17 cellular contexts compared by ENCODE assay signal in the genomic region with DNA sequence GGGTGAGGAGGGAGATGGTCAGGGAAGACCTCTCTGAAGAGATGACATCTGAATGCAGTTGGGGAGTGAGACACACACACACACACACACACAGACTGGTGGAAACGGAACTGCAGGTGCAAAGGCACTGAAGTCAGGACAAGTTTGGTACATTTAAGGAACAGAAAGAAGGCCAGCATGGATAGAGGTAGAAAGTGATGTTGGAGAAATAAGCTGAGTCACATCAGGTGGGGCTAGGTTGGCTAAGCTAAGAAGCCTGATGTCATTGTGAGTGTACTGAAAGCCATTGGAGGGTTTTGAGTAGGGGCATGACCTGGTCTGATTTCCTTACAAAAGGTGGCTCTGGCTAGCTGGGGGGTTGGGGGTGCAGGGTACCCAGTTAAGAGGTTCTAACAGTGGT. TPM values are rescaled to one million over a fixed set of nuclear protein-coding genes. Genes with fewer than 3 reads are reported as not detected.
DNase-seq lines count a peak whose midpoint lies in the region; ATAC-seq, FAIRE-seq and TF ChIP-seq lines count a peak whose summit lies in the region.
"Had no signal": no experiment of that assay in that cellular context is flagged by ENCODE, and none has a peak within 500 bp of the region (broad histone marks: within the 10 kb centered on the region; RNA-seq: fewer than 3 reads in every experiment).

No MANE protein-coding gene starts in this region.

- H3K18ac ChIP-seq in H9 (ENCODE audit: insufficient read length, low read depth, low read length), result peak overlapping the region; percentile 77

- no peak overlapping the region for H3K9ac ChIP-seq in H9 (ENCODE audit: extremely low read depth, insufficient read length, low read length)

- no peaks in the 10 kb centered on the region for H4K20me1 ChIP-seq in H9 (ENCODE audit: control insufficient read depth, insufficient read depth, insufficient read length)

- no peaks in the 10 kb centered on the region for H3K79me1 ChIP-seq in H9 (ENCODE audit: insufficient read depth, low read depth, low read length, poor library complexity, severe bottlenecking)

- WGBS in A549 (ENCODE audit: missing lambda C conversion rate), result 46% methylated on average over 1 of the region's 1 CpG
- whole genome bisulfite sequencing in H9 (ENCODE audit: extremely low coverage, insufficient read length, low lambda C conversion rate), result no CpG with 5 or more reads among the region's 1 CpG

- no peak overlapping the region for H3K23ac ChIP-seq in H9 (ENCODE audit: insufficient read length, low read depth, low read length)

- H4K8ac ChIP-seq in H9 (replicated peaks; ENCODE audit: insufficient read length, low read depth, low read length), result no peak overlapping the region

- CTCF ChIA-PET in A549 (lab: Yijun Ruan, JAX), result interaction anchor here (0.9 to 2.0 kb wide), 3 partner anchors 13 to 49 kb away, joined by 3 to 8 read pairs (median 3); a partner anchor contains a TSS

- no peak overlapping the region for H2AFZ ChIP-seq in H9 (ENCODE audit: low read length)

- H3K4ac ChIP-seq in H9 (ENCODE audit: low read depth, low read length), result no peak overlapping the region

- TF ChIP-seq RAD21 in A549 (conservative IDR thresholded peaks at IDR 0.05 in 1 of 2, IDR thresholded peaks at IDR 0.05 in 1 of 2), result no peak

- H2BK5ac ChIP-seq in H9 (ENCODE audit: insufficient read length, low read length), result no peak overlapping the region

- peak overlapping the region; percentile 13 for H4K91ac ChIP-seq in H9 (ENCODE audit: insufficient read length, low read depth, low read length)

- no peak overlapping the region for H3K4me3 ChIP-seq in A549
- H3K4me3 ChIP-seq in upper lobe of right lung, result no peak overlapping the region
- H3K4me3 ChIP-seq: mucosa of descending colon, thoracic aorta had no signal

- ATAC-seq in A549 (no peak), GM19455 (IDR thresholded peaks at IDR 0.05; ENCODE audit: unreplicated experiment) (no peak), upper lobe of right lung (no peak)
- no peak for ATAC-seq in activated naive CD8-positive, alpha-beta T cell treated with anti-CD3 and anti-CD28 coated beads, Interleukin-2, amount 50 U/mL, for 24 hours
- ATAC-seq: left colon, mucosa of descending colon, sciatic nerve had no signal

- no peaks in the 10 kb centered on the region; a peak in 1 of 7 replicates for H3K36me3 Mint-ChIP-seq in H9 (ENCODE audit: insufficient read depth in 1 of 3, low read depth in 3 of 3)
- H3K36me3 Mint-ChIP-seq in activated naive CD8-positive, alpha-beta T cell treated with anti-CD3 and anti-CD28 coated beads, Interleukin-2, amount 50 U/mL, for 24 hours (ENCODE audit: low read depth), result peaks cover 2% of the 10 kb centered on the region

- H3K4me1 Mint-ChIP-seq in H9, result peaks cover 18 to 20% of the 10 kb centered on the region in 2 experiments
- peaks cover 44% of the 10 kb centered on the region for H3K4me1 Mint-ChIP-seq in activated naive CD8-positive, alpha-beta T cell treated with anti-CD3 and anti-CD28 coated beads, Interleukin-2, amount 50 U/mL, for 24 hours

- TF ChIP-seq CTCF in A549 (IDR thresholded peaks at IDR 0.05), result no peak
- TF ChIP-seq CTCF in H9 (conservative IDR thresholded peaks at IDR 0.05), result no peak
- no peak for TF ChIP-seq CTCF in upper lobe of right lung (IDR thresholded peaks at IDR 0.05)

- H3K9me3 ChIP-seq in A549, result no peaks in the 10 kb centered on the region
- no peaks in the 10 kb centered on the region for H3K9me3 ChIP-seq in H9 (ENCODE audit: control insufficient read depth, low read depth, low read length)
- H3K9me3 ChIP-seq in upper lobe of right lung, result no peaks in the 10 kb centered on the region
- H3K9me3 ChIP-seq: mucosa of descending colon, thoracic aorta had no signal

- no peak overlapping the region for H4K5ac ChIP-seq in H9 (ENCODE audit: insufficient read length, low read depth, low read length)

- H3K27me3 ChIP-seq in H9 (ENCODE audit: insufficient read depth, low read length) (no peaks in the 10 kb centered on the region), upper lobe of right lung (no peaks in the 10 kb centered on the region)

- H3K14ac ChIP-seq in H9 (ENCODE audit: insufficient read depth, low read length), result no peak overlapping the region

- TF ChIP-seq EP300 in A549 (IDR thresholded peaks at IDR 0.05), result no peak

- FAIRE-seq in A549 (lab: Jason Lieb, UNC), result no peak
- FAIRE-seq: frontal cortex, RCC 7860 had no signal

- no peaks in the 10 kb centered on the region for H3K79me2 ChIP-seq in H9 (ENCODE audit: insufficient read depth, low read length)

- no peak overlapping the region for H3K4me2 ChIP-seq in A549
- H3K4me2 ChIP-seq in H9 (ENCODE audit: insufficient read depth, insufficient read length, low read length), result no peak overlapping the region

- peaks cover 6% of the 10 kb centered on the region; the same call in 1 of the 3 replicates for H3K4me1 ChIP-seq in A549
- H3K4me1 ChIP-seq in H9 (ENCODE audit: insufficient read depth, low read length), result peaks cover 2% of the 10 kb centered on the region; the same call in 1 of the 2 replicates
- H3K4me1 ChIP-seq in upper lobe of right lung, result peaks cover 15% of the 10 kb centered on the region

- H2BK15ac ChIP-seq in H9 (ENCODE audit: low read depth, low read length), result no peak overlapping the region

- peaks cover 34% of the 10 kb centered on the region for H3K27me3 Mint-ChIP-seq in H9 (ENCODE audit: low read depth)
- peaks cover 14% of the 10 kb centered on the region for H3K27me3 Mint-ChIP-seq in activated naive CD8-positive, alpha-beta T cell treated with anti-CD3 and anti-CD28 coated beads, Interleukin-2, amount 50 U/mL, for 24 hours

- no peak overlapping the region for H2BK120ac ChIP-seq in H9 (ENCODE audit: low read depth, low read length, poor library complexity, severe bottlenecking)

- intact Hi-C loops in upper lobe of right lung (cut with DNase I), result no loop called here

- H3K9me3 Mint-ChIP-seq in H9, result no peaks in the 10 kb centered on the region
- no peaks in the 10 kb centered on the region for H3K9me3 Mint-ChIP-seq in activated naive CD8-positive, alpha-beta T cell treated with anti-CD3 and anti-CD28 coated beads, Interleukin-2, amount 50 U/mL, for 24 hours

- no peak overlapping the region for H2BK12ac ChIP-seq in H9 (ENCODE audit: insufficient read length, low read depth, low read length)

- no peak for TF ChIP-seq POLR2A in A549 (IDR thresholded peaks at IDR 0.05; ENCODE audit: low read length)

- H3K4me3 Mint-ChIP-seq in H9, result no peak overlapping the region
- H3K4me3 Mint-ChIP-seq in activated naive CD8-positive, alpha-beta T cell treated with anti-CD3 and anti-CD28 coated beads, Interleukin-2, amount 50 U/mL, for 24 hours, result no peak overlapping the region

- no peak overlapping the region for H3K27ac Mint-ChIP-seq in H9
- peak overlapping the region; percentile 76 for H3K27ac Mint-ChIP-seq in activated naive CD8-positive, alpha-beta T cell treated with anti-CD3 and anti-CD28 coated beads, Interleukin-2, amount 50 U/mL, for 24 hours

- no peak overlapping the region for H2BK20ac ChIP-seq in H9 (ENCODE audit: low read depth, low read length, poor library complexity, severe bottlenecking)

- no peak overlapping the region for H2AK5ac ChIP-seq in H9 (ENCODE audit: insufficient read length, low read length)

- H3K27ac ChIP-seq in A549 (no peak overlapping the region), H9 (ENCODE audit: insufficient read length, low read depth, low read length) (no peak overlapping the region), upper lobe of right lung (no peak overlapping the region)
- H3K27ac ChIP-seq: thoracic aorta had no signal

- POLR2A ChIA-PET in A549 (lab: Yijun Ruan, JAX), result interaction anchor here (5.4 kb wide), 1 partner anchor 12 kb away, joined by 29 read pairs; a partner anchor contains a TSS

- no peaks in the 10 kb centered on the region for H3K36me3 ChIP-seq in upper lobe of right lung
- H3K36me3 ChIP-seq: thoracic aorta had no signal

- H3T11ph ChIP-seq in H9 (ENCODE audit: low read length), result no peak overlapping the region

- DNase-seq in A549 (ENCODE audit: low read depth in 1 of 2, low spot score in 1 of 2) (no peak), H9 (no peak), NCI-H1930 (lab: John Stamatoyannopoulos, UW) (no peak), upper lobe of right lung (no peak)
- no peak for DNase-seq in activated naive CD8-positive, alpha-beta T cell treated with anti-CD3 and anti-CD28 coated beads, Interleukin-2, amount 50 U/mL, for 24 hours
- DNase-seq: activated gamma-delta T cell treated with Interleukin-2 at 50 U/mL for 16 hours; aorta; left colon; mucosa of descending colon; NCI-H2171; NCI-H748 treated with DMSO at 0.1 percent for 48 hours; stimulated activated CD4-positive, alpha-beta T cell treated with anti-CD3 and anti-CD28 coated beads, Interleukin-4, amount 100 ng/mL, for 1 hour had no signal

- peaks cover 9% of the 10 kb centered on the region for H3K23me2 ChIP-seq in H9 (ENCODE audit: insufficient read length, low read depth, low read length, poor library complexity, severe bottlenecking)

- peak overlapping the region; percentile 64 for H3K56ac ChIP-seq in H9 (ENCODE audit: insufficient read length, low read depth, low read length)

RNA-seq across cellular contexts. Expression of a gene that starts 3.1 kb away (rescaled TPM):
- 0.06 and 0.07 TPM in 2 replicates for polyA plus RNA-seq in A549 (2011; rRNA removed)
- 0.04 and 0.05 TPM in 2 replicates for polyA plus RNA-seq in A549 (2012; cell fraction: cytosol; rRNA removed)
- 0.05 and 0.11 TPM in 2 replicates for polyA plus RNA-seq in A549 (2012; cell fraction: nucleus; rRNA removed)
- 0.04 to 0.05 TPM in 2 of 3 replicates, not detected in the other for polyA plus RNA-seq in A549 (2017; fragmentation: RNase III; extraction: RNeasy Plus Mini Kit Qiagen cat#74134 plus additional on column Dnase treatment)
- 0.21 TPM in 1 of 2 replicates, not detected in the other for polyA minus RNA-seq in A549 (2011; rRNA and poly(A)+ RNA removed)
- 4.5 and 5.1 TPM in 2 replicates for total RNA-seq in H9 (2021)
- 10.8 TPM for total RNA-seq in upper lobe of right lung

RNA-seq across cellular contexts. Expression of a gene that starts 12.3 kb away (rescaled TPM):
- polyA plus RNA-seq in A549 (2011; rRNA removed) (2.9 and 3.7 TPM in 2 replicates), A549 (2017; fragmentation: RNase III; extraction: RNeasy Plus Mini Kit Qiagen cat#74134 plus additional on column Dnase treatment) (1.9 to 2.1 TPM (median 1.9 TPM) in 3 replicates)
- polyA plus RNA-seq in A549 (2012; cell fraction: cytosol; rRNA removed), result 0.91 and 1.2 TPM in 2 replicates
- polyA plus RNA-seq in A549 (2012; cell fraction: nucleus; rRNA removed), result 0.99 and 1.1 TPM in 2 replicates
- polyA minus RNA-seq in A549 (2011; rRNA and poly(A)+ RNA removed), result 7.8 and 13.9 TPM in 2 replicates
- total RNA-seq in H9 (2021) (0.59 and 0.72 TPM in 2 replicates), upper lobe of right lung (2.6 TPM)

RNA-seq across cellular contexts. Expression of a gene that starts 24.4 kb away (rescaled TPM):
- polyA plus RNA-seq in A549 (2011; rRNA removed) (17.5 and 22.2 TPM in 2 replicates), A549 (2017; fragmentation: RNase III; extraction: RNeasy Plus Mini Kit Qiagen cat#74134 plus additional on column Dnase treatment) (17.0 to 22.6 TPM (median 21.0 TPM) in 3 replicates)
- 29.8 and 35.9 TPM in 2 replicates for polyA plus RNA-seq in A549 (2012; cell fraction: cytosol; rRNA removed)
- 51.2 and 52.4 TPM in 2 replicates for polyA plus RNA-seq in A549 (2012; cell fraction: nucleus; rRNA removed)
- polyA minus RNA-seq in A549 (2011; rRNA and poly(A)+ RNA removed), result 18.6 and 25.0 TPM in 2 replicates
- total RNA-seq in H9 (2021) (10.8 and 10.9 TPM in 2 replicates), upper lobe of right lung (10.4 TPM)

RNA-seq across cellular contexts. Expression of a gene that starts 48.7 kb away (rescaled TPM):
- polyA plus RNA-seq in A549 (2011; rRNA removed), result 5.7 and 9.5 TPM in 2 replicates
- 6.6 and 7.9 TPM in 2 replicates for polyA plus RNA-seq in A549 (2012; cell fraction: cytosol; rRNA removed)
- 13.6 and 18.5 TPM in 2 replicates for polyA plus RNA-seq in A549 (2012; cell fraction: nucleus; rRNA removed)
- polyA plus RNA-seq in A549 (2017; fragmentation: RNase III; extraction: RNeasy Plus Mini Kit Qiagen cat#74134 plus additional on column Dnase treatment), result 15.6 to 19.6 TPM (median 18.5 TPM) in 3 replicates
- polyA minus RNA-seq in A549 (2011; rRNA and poly(A)+ RNA removed), result 6.2 and 10.8 TPM in 2 replicates
- total RNA-seq in H9 (2021), result 11.5 and 13.2 TPM in 2 replicates
- 37.7 TPM for total RNA-seq in upper lobe of right lung

RNA-seq across cellular contexts. Expression of a gene that starts 49.2 kb away (rescaled TPM):
- 0.13 and 0.15 TPM in 2 replicates for polyA plus RNA-seq in A549 (2011; rRNA removed)
- polyA plus RNA-seq in A549 (2012; cell fraction: cytosol; rRNA removed), result 0.04 and 0.06 TPM in 2 replicates
- 0.42 and 0.44 TPM in 2 replicates for polyA plus RNA-seq in A549 (2012; cell fraction: nucleus; rRNA removed)
- polyA plus RNA-seq in A549 (2017; fragmentation: RNase III; extraction: RNeasy Plus Mini Kit Qiagen cat#74134 plus additional on column Dnase treatment), result not detected in 3 replicates
- not detected in 2 replicates for polyA minus RNA-seq in A549 (2011; rRNA and poly(A)+ RNA removed)
- 0.33 TPM in 1 of 2 replicates, not detected in the other for total RNA-seq in H9 (2021)
- total RNA-seq in upper lobe of right lung, result not detected
- total RNA-seq: aorta, frontal cortex, sciatic nerve, thoracic aorta had no signal
- polyA plus RNA-seq: aorta had no signal
